ENCODE assay signal across 12 cellular contexts in the genomic region with DNA sequence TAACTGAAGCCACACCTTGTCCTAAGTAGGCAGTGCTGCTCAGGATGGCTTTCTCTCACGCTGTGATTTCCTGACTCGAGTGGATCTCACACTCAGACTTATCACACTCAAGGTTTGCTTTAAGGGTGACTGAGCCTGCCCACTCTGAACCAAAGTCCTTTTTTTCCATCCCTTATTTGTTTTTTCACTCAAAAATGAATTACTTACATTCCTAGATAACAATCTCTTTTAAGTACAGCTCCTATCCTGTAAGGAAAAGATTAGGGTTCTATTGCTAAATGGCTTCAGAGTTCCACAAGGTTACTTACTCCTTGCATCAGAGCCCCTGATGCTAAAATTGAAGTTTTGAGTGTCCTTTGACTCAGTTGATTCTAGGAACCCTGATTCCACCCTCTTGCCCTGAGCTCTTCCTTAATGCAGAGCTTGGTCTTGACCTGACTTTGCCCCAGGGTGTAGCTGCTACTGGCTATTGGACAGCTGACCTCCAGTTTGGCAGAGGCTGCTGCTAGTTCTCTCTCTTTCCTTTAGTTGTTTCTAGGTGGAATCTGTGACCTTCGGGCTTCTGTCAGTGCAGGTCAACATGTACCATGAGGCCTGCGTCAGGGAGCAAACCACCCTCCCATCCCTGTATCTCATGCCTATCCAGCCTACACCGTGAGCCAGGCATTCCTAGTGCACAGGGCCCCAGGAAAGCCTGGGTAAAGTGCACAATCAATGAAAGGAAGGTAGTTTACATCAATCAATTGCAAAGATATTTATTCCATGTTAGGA.
A peak's percentile ranks its signal among the peaks of the same experiment; 100 is the strongest.
DNase-seq lines count a peak whose midpoint lies in the region; ATAC-seq, FAIRE-seq and TF ChIP-seq lines count a peak whose summit lies in the region.
"Had no signal": no experiment of that assay in that cellular context is flagged by ENCODE, and none has a peak within 500 bp of the region (broad histone marks: within the 10 kb centered on the region; RNA-seq: fewer than 3 reads in every experiment).

No MANE protein-coding gene starts in this region.

- H3K27ac Mint-ChIP-seq in astrocyte (ENCODE audit: unreplicated experiment), result peak overlapping the region; percentile 86
- H3K27ac Mint-ChIP-seq: B cell had no signal

- H3K4me1 Mint-ChIP-seq in astrocyte (ENCODE audit: low read depth, unreplicated experiment), result peaks cover 26% of the 10 kb centered on the region
- H3K4me1 Mint-ChIP-seq: B cell had no signal

- H3K27me3 Mint-ChIP-seq in astrocyte (ENCODE audit: low read depth, unreplicated experiment), result peaks cover 3% of the 10 kb centered on the region

- no peaks in the 10 kb centered on the region for H3K9me3 ChIP-seq in astrocyte (ENCODE audit: insufficient read depth, low read depth, low read length)
- no peaks in the 10 kb centered on the region for H3K9me3 ChIP-seq in keratinocyte (ENCODE audit: control insufficient read depth, low read depth, low read length)
- no peaks in the 10 kb centered on the region for H3K9me3 ChIP-seq in suprapubic skin

- H3K36me3 Mint-ChIP-seq in astrocyte (ENCODE audit: low read depth, unreplicated experiment), result no peaks in the 10 kb centered on the region

- no peaks in the 10 kb centered on the region for H3K79me2 ChIP-seq in astrocyte (ENCODE audit: insufficient read depth, low read length)
- no peaks in the 10 kb centered on the region for H3K79me2 ChIP-seq in keratinocyte (ENCODE audit: control insufficient read depth, insufficient read depth, low read length)

- H4K20me1 ChIP-seq in astrocyte (ENCODE audit: insufficient read depth, low read length) (no peaks in the 10 kb centered on the region), keratinocyte (ENCODE audit: control insufficient read depth, extremely low read depth, insufficient read depth, low read length) (no peaks in the 10 kb centered on the region)

- H3K4me1 ChIP-seq in astrocyte (ENCODE audit: insufficient read depth, low read length) (peaks cover 6% of the 10 kb centered on the region), keratinocyte (ENCODE audit: control insufficient read depth, extremely low read depth, insufficient read depth, low read length) (peaks cover 17% of the 10 kb centered on the region), suprapubic skin (peaks cover 22% of the 10 kb centered on the region)

- no peak overlapping the region for H3K27ac ChIP-seq in astrocyte (ENCODE audit: low read depth, low read length)
- peak overlapping the region; percentile 59 for H3K27ac ChIP-seq in keratinocyte (ENCODE audit: control insufficient read depth, insufficient read depth, low read length)
- peak overlapping the region; percentile 34 for H3K27ac ChIP-seq in suprapubic skin
- no peak overlapping the region for H3K27ac ChIP-seq in substantia nigra (ENCODE audit: low read depth, low read length, poor library complexity, severe bottlenecking)

- FAIRE-seq in astrocyte (lab: Jason Lieb, UNC), result no peak
- no peak for FAIRE-seq in keratinocyte (lab: Jason Lieb, UNC)

- no peaks in the 10 kb centered on the region for H3K9me3 Mint-ChIP-seq in astrocyte (ENCODE audit: unreplicated experiment)

- dilution Hi-C loops in keratinocyte (cut with MboI; ENCODE audit: extremely low pct_ligation_motif_present, low sequenced_read_pairs), result no loop called here

- H3K9ac ChIP-seq in astrocyte (ENCODE audit: low read length), result no peak overlapping the region
- peak overlapping the region; percentile 7 for H3K9ac ChIP-seq in keratinocyte (ENCODE audit: control insufficient read depth, extremely low read depth, insufficient read depth, low read length)

- H3K4me3 ChIP-seq in astrocyte (ENCODE audit: insufficient read depth, low read depth, low read length), result no peak overlapping the region
- H3K4me3 ChIP-seq in keratinocyte (ENCODE audit: control insufficient read depth in 2 of 3, extremely low read depth in 1 of 3, insufficient read depth in 2 of 3, low read depth in 1 of 3, low read length in 3 of 3), result no peak overlapping the region
- H3K4me3 ChIP-seq in suprapubic skin, result no peak overlapping the region

- H3K36me3 ChIP-seq in astrocyte (ENCODE audit: insufficient read depth, low read length) (no peaks in the 10 kb centered on the region), keratinocyte (ENCODE audit: control insufficient read depth in 2 of 2, extremely low read depth in 1 of 2, insufficient read depth in 2 of 2, low read length in 2 of 2) (no peaks in the 10 kb centered on the region), suprapubic skin (no peaks in the 10 kb centered on the region)

- ATAC-seq in HG02642 (IDR thresholded peaks at IDR 0.05; ENCODE audit: poor library complexity, unreplicated experiment), result no peak

- DNase-seq in HuH-7 (ENCODE audit: low spot score) (peak; percentile 42), astrocyte (ENCODE audit: low read depth) (no peak), keratinocyte (ENCODE audit: low read depth, low spot score) (no peak), suprapubic skin (ENCODE audit: low spot score in 2 of 2) (no peak), NCI-H82 (lab: John Stamatoyannopoulos, UW) (no peak), pons (ENCODE audit: low spot score) (no peak), substantia nigra (lab: John Stamatoyannopoulos, UW) (no peak)
- DNase-seq: MM.1S, NCI-H748 treated with DMSO at 0.1 percent for 48 hours, SHP77 treated with DMSO at 0.1 percent for 48 hours had no signal

- TF ChIP-seq EP300 in suprapubic skin (IDR thresholded peaks at IDR 0.05), result no peak

- H3K27me3 ChIP-seq in astrocyte (ENCODE audit: insufficient read depth, low read length) (no peaks in the 10 kb centered on the region), keratinocyte (ENCODE audit: control insufficient read depth, extremely low read depth, insufficient read depth, low read length) (no peaks in the 10 kb centered on the region), suprapubic skin (no peaks in the 10 kb centered on the region)

- no peak for TF ChIP-seq POLR2A in suprapubic skin (IDR thresholded peaks at IDR 0.05)

- WGBS in suprapubic skin, result 56% methylated on average over 5 of the region's 5 CpGs

- no peak overlapping the region for H3K4me3 Mint-ChIP-seq in astrocyte (ENCODE audit: unreplicated experiment)
- H3K4me3 Mint-ChIP-seq: B cell had no signal

- H2AFZ ChIP-seq in astrocyte (ENCODE audit: low read depth, low read length) (no peak overlapping the region), keratinocyte (ENCODE audit: control insufficient read depth, low read length) (peak overlapping the region; percentile 10)

- TF ChIP-seq CTCF in astrocyte (IDR thresholded peaks at IDR 0.05; ENCODE audit: insufficient read depth, low read depth, low read length), result no peak
- TF ChIP-seq CTCF in keratinocyte (optimal IDR thresholded peaks at IDR 0.05 in 1 of 3, IDR thresholded peaks at IDR 0.05 in 1 of 3, conservative IDR thresholded peaks at IDR 0.05 in 1 of 3; ENCODE audit: extremely low read depth in 1 of 3, insufficient read depth in 2 of 3, low read length in 3 of 3), result no peak
- TF ChIP-seq CTCF in suprapubic skin (IDR thresholded peaks at IDR 0.05), result no peak

- H3K9me1 ChIP-seq in keratinocyte (ENCODE audit: control insufficient read depth, extremely low read depth, insufficient read depth, low read length), result no peaks in the 10 kb centered on the region

- peak overlapping the region; percentile 25 for H3K4me2 ChIP-seq in astrocyte (ENCODE audit: low read length)
- H3K4me2 ChIP-seq in keratinocyte (ENCODE audit: control insufficient read depth, extremely low read depth, insufficient read depth, low read depth, low read length), result peak overlapping the region; percentile 37

Comparison
In these comparisons a context has a peak if more than half of its experiments do, and no peak if none do; other contexts are left out.
1. H3K27ac ChIP-seq: peak in keratinocyte (single experiment) and suprapubic skin (single experiment); none in astrocyte (single experiment) and substantia nigra (single experiment).